ENCODE assay signal across 2 cellular contexts in the genomic region with DNA sequence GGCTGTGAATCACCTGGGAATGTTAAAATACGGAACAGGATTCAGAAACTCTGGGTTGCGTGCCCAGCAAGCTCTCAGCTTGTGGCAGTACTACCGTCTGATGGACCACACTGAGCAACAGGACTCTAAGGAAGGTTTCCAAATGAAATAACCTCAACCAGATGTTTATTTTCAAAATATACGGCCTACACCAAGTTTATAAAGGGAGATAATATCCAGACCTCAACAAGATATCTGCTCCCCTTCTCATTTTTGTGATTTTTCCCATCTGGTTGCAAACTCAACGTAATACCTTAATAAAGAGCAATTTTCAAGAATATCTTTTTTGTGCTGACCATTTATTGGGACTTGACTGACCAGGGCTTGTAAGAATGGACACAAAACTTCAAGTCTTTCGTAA.
TF ChIP-seq lines count a peak whose summit lies in the region.

No MANE protein-coding gene starts in this region.

TF ChIP-seq in GM23338, 12 proteins besides CTCF, POLR2A, EP300 and RAD21:
- TF ChIP-seq EZH2 (IDR thresholded peaks at IDR 0.05; ENCODE audit: low read depth, unreplicated experiment), result no peak
- no peak for TF ChIP-seq NANOG (IDR thresholded peaks at IDR 0.05; ENCODE audit: borderline replicate concordance)
- no peak for TF ChIP-seq ZNF331 (CRISPR knock-in tag; IDR thresholded peaks at IDR 0.05; ENCODE audit: low read depth)
- TF ChIP-seq, protein P1, sequence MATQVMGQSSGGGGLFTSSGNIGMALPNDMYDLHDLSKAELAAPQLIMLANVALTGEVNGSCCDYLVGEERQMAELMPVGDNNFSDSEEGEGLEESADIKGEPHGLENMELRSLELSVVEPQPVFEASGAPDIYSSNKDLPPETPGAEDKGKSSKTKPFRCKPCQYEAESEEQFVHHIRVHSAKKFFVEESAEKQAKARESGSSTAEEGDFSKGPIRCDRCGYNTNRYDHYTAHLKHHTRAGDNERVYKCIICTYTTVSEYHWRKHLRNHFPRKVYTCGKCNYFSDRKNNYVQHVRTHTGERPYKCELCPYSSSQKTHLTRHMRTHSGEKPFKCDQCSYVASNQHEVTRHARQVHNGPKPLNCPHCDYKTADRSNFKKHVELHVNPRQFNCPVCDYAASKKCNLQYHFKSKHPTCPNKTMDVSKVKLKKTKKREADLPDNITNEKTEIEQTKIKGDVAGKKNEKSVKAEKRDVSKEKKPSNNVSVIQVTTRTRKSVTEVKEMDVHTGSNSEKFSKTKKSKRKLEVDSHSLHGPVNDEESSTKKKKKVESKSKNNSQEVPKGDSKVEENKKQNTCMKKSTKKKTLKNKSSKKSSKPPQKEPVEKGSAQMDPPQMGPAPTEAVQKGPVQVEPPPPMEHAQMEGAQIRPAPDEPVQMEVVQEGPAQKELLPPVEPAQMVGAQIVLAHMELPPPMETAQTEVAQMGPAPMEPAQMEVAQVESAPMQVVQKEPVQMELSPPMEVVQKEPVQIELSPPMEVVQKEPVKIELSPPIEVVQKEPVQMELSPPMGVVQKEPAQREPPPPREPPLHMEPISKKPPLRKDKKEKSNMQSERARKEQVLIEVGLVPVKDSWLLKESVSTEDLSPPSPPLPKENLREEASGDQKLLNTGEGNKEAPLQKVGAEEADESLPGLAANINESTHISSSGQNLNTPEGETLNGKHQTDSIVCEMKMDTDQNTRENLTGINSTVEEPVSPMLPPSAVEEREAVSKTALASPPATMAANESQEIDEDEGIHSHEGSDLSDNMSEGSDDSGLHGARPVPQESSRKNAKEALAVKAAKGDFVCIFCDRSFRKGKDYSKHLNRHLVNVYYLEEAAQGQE (IDR thresholded peaks at IDR 0.05; ENCODE audit: unreplicated experiment), result no peak
- no peak for TF ChIP-seq ZNF114 (CRISPR knock-in tag; IDR thresholded peaks at IDR 0.05)

TF ChIP-seq in H1, 55 proteins besides CTCF, POLR2A, EP300 and RAD21:
- TF ChIP-seq, protein P2, sequence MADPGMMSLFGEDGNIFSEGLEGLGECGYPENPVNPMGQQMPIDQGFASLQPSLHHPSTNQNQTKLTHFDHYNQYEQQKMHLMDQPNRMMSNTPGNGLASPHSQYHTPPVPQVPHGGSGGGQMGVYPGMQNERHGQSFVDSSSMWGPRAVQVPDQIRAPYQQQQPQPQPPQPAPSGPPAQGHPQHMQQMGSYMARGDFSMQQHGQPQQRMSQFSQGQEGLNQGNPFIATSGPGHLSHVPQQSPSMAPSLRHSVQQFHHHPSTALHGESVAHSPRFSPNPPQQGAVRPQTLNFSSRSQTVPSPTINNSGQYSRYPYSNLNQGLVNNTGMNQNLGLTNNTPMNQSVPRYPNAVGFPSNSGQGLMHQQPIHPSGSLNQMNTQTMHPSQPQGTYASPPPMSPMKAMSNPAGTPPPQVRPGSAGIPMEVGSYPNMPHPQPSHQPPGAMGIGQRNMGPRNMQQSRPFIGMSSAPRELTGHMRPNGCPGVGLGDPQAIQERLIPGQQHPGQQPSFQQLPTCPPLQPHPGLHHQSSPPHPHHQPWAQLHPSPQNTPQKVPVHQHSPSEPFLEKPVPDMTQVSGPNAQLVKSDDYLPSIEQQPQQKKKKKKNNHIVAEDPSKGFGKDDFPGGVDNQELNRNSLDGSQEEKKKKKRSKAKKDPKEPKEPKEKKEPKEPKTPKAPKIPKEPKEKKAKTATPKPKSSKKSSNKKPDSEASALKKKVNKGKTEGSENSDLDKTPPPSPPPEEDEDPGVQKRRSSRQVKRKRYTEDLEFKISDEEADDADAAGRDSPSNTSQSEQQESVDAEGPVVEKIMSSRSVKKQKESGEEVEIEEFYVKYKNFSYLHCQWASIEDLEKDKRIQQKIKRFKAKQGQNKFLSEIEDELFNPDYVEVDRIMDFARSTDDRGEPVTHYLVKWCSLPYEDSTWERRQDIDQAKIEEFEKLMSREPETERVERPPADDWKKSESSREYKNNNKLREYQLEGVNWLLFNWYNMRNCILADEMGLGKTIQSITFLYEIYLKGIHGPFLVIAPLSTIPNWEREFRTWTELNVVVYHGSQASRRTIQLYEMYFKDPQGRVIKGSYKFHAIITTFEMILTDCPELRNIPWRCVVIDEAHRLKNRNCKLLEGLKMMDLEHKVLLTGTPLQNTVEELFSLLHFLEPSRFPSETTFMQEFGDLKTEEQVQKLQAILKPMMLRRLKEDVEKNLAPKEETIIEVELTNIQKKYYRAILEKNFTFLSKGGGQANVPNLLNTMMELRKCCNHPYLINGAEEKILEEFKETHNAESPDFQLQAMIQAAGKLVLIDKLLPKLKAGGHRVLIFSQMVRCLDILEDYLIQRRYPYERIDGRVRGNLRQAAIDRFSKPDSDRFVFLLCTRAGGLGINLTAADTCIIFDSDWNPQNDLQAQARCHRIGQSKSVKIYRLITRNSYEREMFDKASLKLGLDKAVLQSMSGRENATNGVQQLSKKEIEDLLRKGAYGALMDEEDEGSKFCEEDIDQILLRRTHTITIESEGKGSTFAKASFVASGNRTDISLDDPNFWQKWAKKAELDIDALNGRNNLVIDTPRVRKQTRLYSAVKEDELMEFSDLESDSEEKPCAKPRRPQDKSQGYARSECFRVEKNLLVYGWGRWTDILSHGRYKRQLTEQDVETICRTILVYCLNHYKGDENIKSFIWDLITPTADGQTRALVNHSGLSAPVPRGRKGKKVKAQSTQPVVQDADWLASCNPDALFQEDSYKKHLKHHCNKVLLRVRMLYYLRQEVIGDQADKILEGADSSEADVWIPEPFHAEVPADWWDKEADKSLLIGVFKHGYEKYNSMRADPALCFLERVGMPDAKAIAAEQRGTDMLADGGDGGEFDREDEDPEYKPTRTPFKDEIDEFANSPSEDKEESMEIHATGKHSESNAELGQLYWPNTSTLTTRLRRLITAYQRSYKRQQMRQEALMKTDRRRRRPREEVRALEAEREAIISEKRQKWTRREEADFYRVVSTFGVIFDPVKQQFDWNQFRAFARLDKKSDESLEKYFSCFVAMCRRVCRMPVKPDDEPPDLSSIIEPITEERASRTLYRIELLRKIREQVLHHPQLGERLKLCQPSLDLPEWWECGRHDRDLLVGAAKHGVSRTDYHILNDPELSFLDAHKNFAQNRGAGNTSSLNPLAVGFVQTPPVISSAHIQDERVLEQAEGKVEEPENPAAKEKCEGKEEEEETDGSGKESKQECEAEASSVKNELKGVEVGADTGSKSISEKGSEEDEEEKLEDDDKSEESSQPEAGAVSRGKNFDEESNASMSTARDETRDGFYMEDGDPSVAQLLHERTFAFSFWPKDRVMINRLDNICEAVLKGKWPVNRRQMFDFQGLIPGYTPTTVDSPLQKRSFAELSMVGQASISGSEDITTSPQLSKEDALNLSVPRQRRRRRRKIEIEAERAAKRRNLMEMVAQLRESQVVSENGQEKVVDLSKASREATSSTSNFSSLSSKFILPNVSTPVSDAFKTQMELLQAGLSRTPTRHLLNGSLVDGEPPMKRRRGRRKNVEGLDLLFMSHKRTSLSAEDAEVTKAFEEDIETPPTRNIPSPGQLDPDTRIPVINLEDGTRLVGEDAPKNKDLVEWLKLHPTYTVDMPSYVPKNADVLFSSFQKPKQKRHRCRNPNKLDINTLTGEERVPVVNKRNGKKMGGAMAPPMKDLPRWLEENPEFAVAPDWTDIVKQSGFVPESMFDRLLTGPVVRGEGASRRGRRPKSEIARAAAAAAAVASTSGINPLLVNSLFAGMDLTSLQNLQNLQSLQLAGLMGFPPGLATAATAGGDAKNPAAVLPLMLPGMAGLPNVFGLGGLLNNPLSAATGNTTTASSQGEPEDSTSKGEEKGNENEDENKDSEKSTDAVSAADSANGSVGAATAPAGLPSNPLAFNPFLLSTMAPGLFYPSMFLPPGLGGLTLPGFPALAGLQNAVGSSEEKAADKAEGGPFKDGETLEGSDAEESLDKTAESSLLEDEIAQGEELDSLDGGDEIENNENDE (IDR thresholded peaks at IDR 0.05; ENCODE audit: insufficient replicate concordance, low read length), result no peak
- TF ChIP-seq MAFK (IDR thresholded peaks at IDR 0.05; ENCODE audit: low read depth, low read length), result no peak
